ENCODE assay signal across 9 cellular contexts in genomic region chr17:82103588-82104451, GRCh38. TPM values are rescaled to one million over a fixed set of nuclear protein-coding genes. Genes with fewer than 3 reads are reported as not detected.
DNase-seq lines count a peak whose midpoint lies in the region; ATAC-seq and TF ChIP-seq lines count a peak whose summit lies in the region.
"Had no signal": no experiment of that assay in that cellular context is flagged by ENCODE, and none has a peak within 500 bp of the region (broad histone marks: within the 10 kb centered on the region; RNA-seq: fewer than 3 reads in every experiment).

No MANE protein-coding gene starts in this region.

- POLR2A ChIA-PET in RWPE1 (lab: Yijun Ruan, JAX; ENCODE audit: low non-redundant PET) = no interaction called here

- H3K27me3 Mint-ChIP-seq in neural progenitor cell (ENCODE audit: insufficient read depth, low read depth) = peaks cover 9% of the 10 kb centered on the region

- H3F3A ChIP-seq in neural progenitor cell (ENCODE audit: low read depth) = peaks cover 67% of the 10 kb centered on the region

- H3K36me3 Mint-ChIP-seq in neural progenitor cell = peaks cover 4% of the 10 kb centered on the region

- H3K4me3 Mint-ChIP-seq in neural progenitor cell = peak overlapping the region; percentile 69

- peak overlapping the region in 8 of 11 experiments; percentile 11 to 93 (median 32); a peak in 9 of 22 replicates for H3K4me2 ChIP-seq in BLaER1 treated with 17β-estradiol and CSF1 and Interleukin-3, amounts not matched to agents 10 nM and 100 nM
- H3K4me2 ChIP-seq in neural progenitor cell = peak overlapping the region; percentile 70

- 20 to 60% methylated on average over 1 to 2 of the region's 24 CpGs for WGBS in gastroesophageal sphincter (ENCODE audit: low coverage in 1 of 2), 2 donors

- no peak for TF ChIP-seq CTCF in RWPE1 (conservative IDR thresholded peaks at IDR 0.05; ENCODE audit: low read depth)
- no peak for TF ChIP-seq CTCF in gastroesophageal sphincter (IDR thresholded peaks at IDR 0.05)
- TF ChIP-seq CTCF in neural progenitor cell (IDR thresholded peaks at IDR 0.05) = no peak

- H3K79me2 ChIP-seq in neural progenitor cell (ENCODE audit: low read depth) = peaks cover 30% of the 10 kb centered on the region

- no peaks in the 10 kb centered on the region for H3K9me3 ChIP-seq in BLaER1 treated with 17β-estradiol and CSF1 and Interleukin-3, amounts not matched to agents 10 nM and 100 nM (replicated peaks in 1 of 11)
- H3K9me3 ChIP-seq in gastroesophageal sphincter (no peaks in the 10 kb centered on the region), neural progenitor cell (ENCODE audit: low read depth) (no peaks in the 10 kb centered on the region)

- ATAC-seq in gastroesophageal sphincter = peak; percentile 67

- no peak overlapping the region for H2AFZ ChIP-seq in neural progenitor cell (replicated peaks)

- H3K36me3 ChIP-seq in BLaER1 treated with 17β-estradiol and CSF1 and Interleukin-3, amounts not matched to agents 10 nM and 100 nM = peaks cover 0 to 7% (median 0%) of the 10 kb centered on the region in 11 experiments; a peak in 2 of 22 replicates
- H3K36me3 ChIP-seq in gastroesophageal sphincter = no peaks in the 10 kb centered on the region
- no peaks in the 10 kb centered on the region for H3K36me3 ChIP-seq in neural progenitor cell

- H3K27me3 ChIP-seq in BLaER1 treated with 17β-estradiol and CSF1 and Interleukin-3, amounts not matched to agents 10 nM and 100 nM = no peaks in the 10 kb centered on the region
- H3K27me3 ChIP-seq in gastroesophageal sphincter = no peaks in the 10 kb centered on the region
- no peaks in the 10 kb centered on the region for H3K27me3 ChIP-seq in neural progenitor cell

- no peak for TF ChIP-seq POLR2A in gastroesophageal sphincter (IDR thresholded peaks at IDR 0.05)

- H3K27ac ChIP-seq in BLaER1 treated with 17β-estradiol and CSF1 and Interleukin-3, amounts not matched to agents 10 nM and 100 nM = peak overlapping the region in 7 of 11 experiments; percentile 15 to 83 (median 44); a peak in 10 of 22 replicates
- H3K27ac ChIP-seq in RWPE1 = peak overlapping the region; percentile 96
- peak overlapping the region; percentile 2 to 85 (median 82) for H3K27ac ChIP-seq in gastroesophageal sphincter
- peak overlapping the region; percentile 99 for H3K27ac ChIP-seq in neural progenitor cell

- CTCF ChIA-PET in RWPE1 (lab: Yijun Ruan, JAX) = interaction anchor here (0.6 to 1.7 kb wide), 2 partner anchors 26 to 50 kb away, joined by 3 to 8 read pairs; no protein-coding TSS in a partner anchor

- peak overlapping the region; percentile 95 for H3K27ac Mint-ChIP-seq in neural progenitor cell

- H3K9me3 Mint-ChIP-seq in neural progenitor cell = no peaks in the 10 kb centered on the region

- peaks cover 52% of the 10 kb centered on the region for H3K4me1 Mint-ChIP-seq in neural progenitor cell

- H3K4me1 ChIP-seq in BLaER1 treated with 17β-estradiol and CSF1 and Interleukin-3, amounts not matched to agents 10 nM and 100 nM = peaks cover 67 to 96% (median 91%) of the 10 kb centered on the region in 10 experiments
- H3K4me1 ChIP-seq in gastroesophageal sphincter = peaks cover 0 to 84% (median 36%) of the 10 kb centered on the region in 3 donors
- H3K4me1 ChIP-seq in neural progenitor cell = peaks cover 62% of the 10 kb centered on the region

- H3K4me3 ChIP-seq in BLaER1 treated with 17β-estradiol and CSF1 and Interleukin-3, amounts not matched to agents 10 nM and 100 nM = no peak overlapping the region
- H3K4me3 ChIP-seq in gastroesophageal sphincter (no peak overlapping the region), neural progenitor cell (no peak overlapping the region)

- no peak for TF ChIP-seq EP300 in gastroesophageal sphincter (IDR thresholded peaks at IDR 0.05)

- DNase-seq in RWPE1 (ENCODE audit: low spot score) (peak; percentile 43), neural progenitor cell (ENCODE audit: low spot score) (peak; percentile 90), NCI-H1436 (lab: John Stamatoyannopoulos, UW) (no peak), putamen (ENCODE audit: low spot score) (no peak), activated gamma-delta T cell (lab: John Stamatoyannopoulos, UW) (no peak)
- no peak for DNase-seq in effector CD4-positive, alpha-beta T cell
- DNase-seq: NCI-H2081 had no signal

- no peaks in the 10 kb centered on the region for H4K20me1 ChIP-seq in BLaER1 treated with 17β-estradiol and CSF1 and Interleukin-3, amounts not matched to agents 10 nM and 100 nM
- no peaks in the 10 kb centered on the region for H4K20me1 ChIP-seq in neural progenitor cell (ENCODE audit: low read depth)

- H3K9ac ChIP-seq in BLaER1 treated with 17β-estradiol and CSF1 and Interleukin-3, amounts not matched to agents 10 nM and 100 nM = peak overlapping the region in 5 of 11 experiments; percentile 22 to 46 (median 29); a peak in 7 of 22 replicates
- H3K9ac ChIP-seq in neural progenitor cell = no peak overlapping the region

RNA-seq across cellular contexts. Expression of gene FASN, which starts 5.8 kb away (rescaled TPM):
- total RNA-seq in gastroesophageal sphincter (10 to 100 TPM; 22.6 to 52.8 (median 48.3) TPM), neural progenitor cell (ENCODE audit: low replicate concordance) (77.9 and 266 TPM in 2 replicates)

RNA-seq across cellular contexts. Expression of gene DUS1L, which starts 38.2 kb away (rescaled TPM):
- total RNA-seq in gastroesophageal sphincter (10 to 100 TPM; 35.8 to 62.8 (median 52.9) TPM), neural progenitor cell (ENCODE audit: low replicate concordance) (54.5 and 76.6 TPM in 2 replicates)

RNA-seq across cellular contexts. Expression of gene GPS1, which starts 52.1 kb away (rescaled TPM):
- 100 to 1,000 TPM in 1 of 4 donors, 10 to 100 TPM in 3; 69.3 to 103 (median 77.2) TPM for total RNA-seq in gastroesophageal sphincter
- 86.6 and 174 TPM in 2 replicates for total RNA-seq in neural progenitor cell (ENCODE audit: low replicate concordance)

RNA-seq across cellular contexts. Expression of gene RFNG, which starts 52.2 kb away (rescaled TPM):
- total RNA-seq in gastroesophageal sphincter (10 to 100 TPM; 28.8 to 48.2 (median 34.3) TPM), neural progenitor cell (ENCODE audit: low replicate concordance) (13.6 and 41.0 TPM in 2 replicates)

Comparison
In these comparisons a context has a peak if more than half of its experiments do, and no peak if none do; other contexts are left out.
1. H3K27ac ChIP-seq: peak in every context shown above with its lines; median percentile 99 in neural progenitor cell; 96 in RWPE1; 82 in gastroesophageal sphincter; 44 in BLaER1 treated with 17β-estradiol and CSF1 and Interleukin-3, amounts not matched to agents 10 nM and 100 nM.
2. DNase-seq: peak in RWPE1 (single experiment) and neural progenitor cell (single experiment); none in NCI-H1436 (single experiment), putamen (single experiment), effector CD4-positive, alpha-beta T cell (single experiment) and activated gamma-delta T cell (single experiment).